25 cellular contexts compared by ENCODE assay signal in the genomic region with DNA sequence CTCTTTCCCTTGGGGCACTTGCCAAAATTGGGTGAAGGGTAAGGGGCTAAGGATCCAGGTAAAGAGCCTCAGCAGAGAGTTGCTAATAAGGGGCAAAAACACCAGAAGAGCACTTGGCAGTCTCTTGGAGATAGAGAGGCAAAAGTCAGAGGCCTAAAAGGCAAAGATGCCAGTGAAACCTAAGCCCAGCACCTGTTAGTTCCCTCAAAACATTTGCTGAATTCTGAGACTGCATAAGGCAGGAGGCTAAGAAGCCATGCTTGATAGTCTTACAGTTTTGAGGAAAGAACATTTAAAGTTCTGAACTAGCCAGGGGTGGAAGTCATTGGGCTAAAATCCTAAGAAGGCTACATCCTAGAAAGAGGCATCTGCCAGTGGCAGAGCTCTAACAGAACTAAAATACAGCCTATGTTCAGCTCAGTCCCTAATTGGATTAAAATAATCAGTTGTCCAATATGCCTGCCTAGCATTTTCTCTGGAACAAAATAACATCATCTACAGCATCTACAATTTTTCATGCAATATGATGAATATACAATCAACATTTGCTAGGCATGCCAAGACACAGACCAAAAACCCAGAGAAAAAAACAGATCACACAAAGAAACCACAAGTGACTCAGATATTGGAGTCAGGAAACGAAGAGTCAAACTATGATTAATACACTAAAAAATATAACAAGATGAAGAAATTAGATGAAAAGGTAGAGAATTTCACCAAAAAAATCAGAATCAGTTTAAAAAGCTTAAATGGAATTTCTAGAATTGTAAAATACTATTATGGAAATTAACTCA. TPM values are rescaled to one million over a fixed set of nuclear protein-coding genes. Genes with fewer than 3 reads are reported as not detected.
DNase-seq lines count a peak whose midpoint lies in the region; ATAC-seq, FAIRE-seq and TF ChIP-seq lines count a peak whose summit lies in the region.
"Had no signal": no experiment of that assay in that cellular context is flagged by ENCODE, and none has a peak within 500 bp of the region (broad histone marks: within the 10 kb centered on the region; RNA-seq: fewer than 3 reads in every experiment).

No MANE protein-coding gene starts in this region.

- no peak overlapping the region for H2AFZ ChIP-seq in astrocyte (ENCODE audit: low read depth, low read length)

- H3K4me1 ChIP-seq in astrocyte (ENCODE audit: insufficient read depth, low read length) (peaks cover 8% of the 10 kb centered on the region), heart right ventricle (peaks cover 0 to 9% (median 0%) of the 10 kb centered on the region in 9 donors)

- peaks cover 8% of the 10 kb centered on the region for H3K4me1 Mint-ChIP-seq in astrocyte (ENCODE audit: low read depth, unreplicated experiment)
- H3K4me1 Mint-ChIP-seq: central memory CD8-positive, alpha-beta T cell; nephron had no signal

- no peaks in the 10 kb centered on the region for H3K36me3 ChIP-seq in astrocyte (ENCODE audit: insufficient read depth, low read length)
- H3K36me3 ChIP-seq in heart right ventricle, result no peaks in the 10 kb centered on the region
- H3K36me3 ChIP-seq: suprapubic skin had no signal

- peaks cover 9% of the 10 kb centered on the region for H3K27me3 Mint-ChIP-seq in astrocyte (ENCODE audit: low read depth, unreplicated experiment)

- no peak overlapping the region for H3K9ac ChIP-seq in astrocyte (ENCODE audit: low read length)

- peaks cover 11% of the 10 kb centered on the region for H3K79me2 ChIP-seq in astrocyte (ENCODE audit: insufficient read depth, low read length)

- ATAC-seq in Right ventricle myocardium inferior, result no peak
- ATAC-seq in heart right ventricle, result no peak
- ATAC-seq: activated naive CD8-positive, alpha-beta T cell treated with anti-CD3 and anti-CD28 coated beads, Interleukin-2, amount 50 U/mL, for 24 hours had no signal

- peaks cover 8% of the 10 kb centered on the region for H3K36me3 Mint-ChIP-seq in astrocyte (ENCODE audit: low read depth, unreplicated experiment)

- H3K4me2 ChIP-seq in astrocyte (ENCODE audit: low read length), result no peak overlapping the region
- H3K4me2 ChIP-seq: smooth muscle cell had no signal

- TF ChIP-seq CTCF in astrocyte (IDR thresholded peaks at IDR 0.05; ENCODE audit: insufficient read depth, low read depth, low read length) (no peak), foreskin fibroblast (IDR thresholded peaks at IDR 0.05; ENCODE audit: low read depth, low read length) (no peak), heart right ventricle (IDR thresholded peaks at IDR 0.05) (no peak)

- 86 to 88% methylated on average over 1 of the region's 1 CpG for whole genome bisulfite sequencing in heart right ventricle, 2 donors

- H3K27me3 ChIP-seq in astrocyte (ENCODE audit: insufficient read depth, low read length), result no peaks in the 10 kb centered on the region
- H3K27me3 ChIP-seq in heart right ventricle, result peaks cover 0 to 58% (median 36%) of the 10 kb centered on the region in 7 donors

- H3K9me3 ChIP-seq in astrocyte (ENCODE audit: insufficient read depth, low read depth, low read length) (no peaks in the 10 kb centered on the region), heart right ventricle (peaks cover 0 to 25% (median 12%) of the 10 kb centered on the region in 11 donors)

- no peak for FAIRE-seq in astrocyte (lab: Jason Lieb, UNC)
- FAIRE-seq: H1 had no signal

- H3K4me3 Mint-ChIP-seq in astrocyte (ENCODE audit: unreplicated experiment), result no peak overlapping the region
- H3K4me3 Mint-ChIP-seq: activated CD4-positive, alpha-beta memory T cell treated with anti-CD3 and anti-CD28 coated beads for 36 hours; activated naive CD8-positive, alpha-beta T cell treated with anti-CD3 and anti-CD28 coated beads, Interleukin-2, amount 50 U/mL, for 24 hours; central memory CD8-positive, alpha-beta T cell; nephron had no signal

- no peak overlapping the region for H3K27ac ChIP-seq in astrocyte (ENCODE audit: low read depth, low read length)
- no peak overlapping the region for H3K27ac ChIP-seq in heart right ventricle
- H3K27ac ChIP-seq: suprapubic skin had no signal

- no peaks in the 10 kb centered on the region for H4K20me1 ChIP-seq in astrocyte (ENCODE audit: insufficient read depth, low read length)

- H3K4me3 ChIP-seq in astrocyte (ENCODE audit: insufficient read depth, low read depth, low read length), result no peak overlapping the region
- H3K4me3 ChIP-seq in foreskin fibroblast (ENCODE audit: low read depth in 1 of 2, low read length in 2 of 2), result no peak overlapping the region
- no peak overlapping the region for H3K4me3 ChIP-seq in heart right ventricle
- H3K4me3 ChIP-seq: smooth muscle cell, suprapubic skin had no signal

- no peak overlapping the region for H3K27ac Mint-ChIP-seq in astrocyte (ENCODE audit: unreplicated experiment)
- H3K27ac Mint-ChIP-seq: activated CD4-positive, alpha-beta memory T cell treated with anti-CD3 and anti-CD28 coated beads for 36 hours; activated naive CD8-positive, alpha-beta T cell treated with anti-CD3 and anti-CD28 coated beads, Interleukin-2, amount 50 U/mL, for 24 hours; nephron had no signal

- intact Hi-C loops in Right ventricle myocardium inferior (cut with DNase I) (no loop called here), heart right ventricle (cut with DNase I) (no loop called here)

- DNase-seq in EH (ENCODE audit: low read depth), result peak; percentile 19
- peak; percentile 41 for DNase-seq in HPDE6-E6E7 (ENCODE audit: extremely low spot score)
- peak; percentile 74 for DNase-seq in astrocyte (ENCODE audit: low read depth)
- peak; percentile 47 to 64 for DNase-seq in foreskin fibroblast
- DNase-seq in Right ventricle myocardium inferior (ENCODE audit: missing footprints), result no peak
- DNase-seq in heart right ventricle, result no peak
- DNase-seq in NCI-H2081 treated with DMSO at 0.1 percent for 48 hours (lab: John Stamatoyannopoulos, UW), result no peak
- no peak for DNase-seq in NCI-H2196 (lab: John Stamatoyannopoulos, UW; ENCODE audit: unreplicated experiment)
- DNase-seq: activated CD4-positive, alpha-beta memory T cell treated with anti-CD3 and anti-CD28 coated beads for 36 hours; activated naive CD8-positive, alpha-beta T cell treated with anti-CD3 and anti-CD28 coated beads, Interleukin-2, amount 50 U/mL, for 24 hours; activated T-cell treated with anti-CD3 and anti-CD28 coated beads, Interleukin-2, amount 50 U/mL, for 48 hours; AML-193; effector CD4-positive, alpha-beta T cell; foreskin melanocyte; Karpas-422; NCI-H1417; NCI-H2171 treated with DMSO at 0.1 percent for 48 hours; NK-92 treated with Interleukin-12 subunit alpha and Interleukin-12 subunit beta, amount 100 ng/mL, for 24 hours; SHP77 treated with DMSO at 0.1 percent for 48 hours had no signal

- H3K9me3 Mint-ChIP-seq in astrocyte (ENCODE audit: unreplicated experiment), result peaks cover 16% of the 10 kb centered on the region

RNA-seq across cellular contexts. Expression of a gene that starts 7.7 kb away (rescaled TPM):
- total RNA-seq in astrocyte (0.72 and 0.89 TPM in 2 replicates), Right ventricle myocardium inferior (not detected), heart right ventricle (under 1 TPM in 8 of 10 donors, not detected in 2; 0.09 to 0.28 (median 0.16) TPM)
- under 1 TPM in 1 of 2 donors, not detected in 1; 0.12 TPM for polyA plus RNA-seq in heart right ventricle
- total RNA-seq: activated CD4-positive, alpha-beta memory T cell treated with anti-CD3 and anti-CD28 coated beads for 36 hours; T-helper 1 cell treated with Interleukin-12 subunit alpha and Interleukin-12 subunit beta and Interleukin-4 antibody, amounts not matched to agents 30 ng/mL and 1 ng/mL, for 36 hours had no signal

RNA-seq across cellular contexts. Expression of a gene that starts 21.6 kb away (rescaled TPM):
- total RNA-seq in astrocyte (24.9 and 32.0 TPM in 2 replicates), Right ventricle myocardium inferior (36.7 TPM), heart right ventricle (10 to 100 TPM; 27.9 to 40.4 (median 33.3) TPM)
- polyA plus RNA-seq in heart right ventricle, result 10 to 100 TPM; 33.4 to 41.8 TPM

Comparison
In these comparisons a context has a peak if more than half of its experiments do, and no peak if none do; other contexts are left out.
1. DNase-seq: peak in EH (single experiment), HPDE6-E6E7 (single experiment), astrocyte (single experiment) and foreskin fibroblast (2 of 2); none in Right ventricle myocardium inferior (single experiment), heart right ventricle (0 of 2), NCI-H2081 treated with DMSO at 0.1 percent for 48 hours (single experiment) and NCI-H2196 (single experiment).